ENCODE assay signal across 17 cellular contexts in the genomic region with DNA sequence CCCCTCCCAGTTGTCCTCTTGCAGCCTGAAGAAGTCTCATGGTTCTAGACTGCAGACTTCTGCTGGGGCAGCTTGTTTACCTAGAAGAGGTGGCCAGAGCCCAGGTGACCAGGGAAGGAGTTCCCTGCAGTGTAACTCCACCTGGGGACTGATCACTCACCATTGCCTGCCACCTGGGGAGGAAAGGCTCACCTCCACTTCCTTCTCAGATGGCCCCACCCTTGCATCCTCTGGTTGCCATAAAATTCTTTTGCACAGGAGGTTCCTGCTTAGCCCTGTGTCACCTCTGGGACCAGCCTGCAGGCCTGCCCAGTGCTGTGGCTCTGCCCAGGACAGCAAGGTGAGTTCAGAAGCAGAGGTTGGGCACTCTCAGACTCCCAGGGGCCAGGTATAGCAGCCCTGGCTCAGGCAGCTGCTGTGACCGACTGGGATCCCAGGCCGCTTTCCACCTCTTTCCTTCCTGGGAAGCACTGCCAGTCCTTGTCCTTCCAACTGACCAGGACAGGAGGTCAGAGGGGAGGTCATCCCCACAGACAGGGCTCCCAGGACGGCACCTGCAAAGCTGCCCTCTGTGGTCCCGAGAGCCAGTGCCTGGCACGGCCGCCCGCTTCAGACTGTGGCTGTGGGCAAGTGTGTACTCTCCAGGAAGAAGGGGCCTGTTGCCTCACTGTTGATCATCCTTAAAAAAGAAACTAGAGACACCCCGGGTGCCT.
DNase-seq lines count a peak whose midpoint lies in the region; ATAC-seq and TF ChIP-seq lines count a peak whose summit lies in the region.
"Had no signal": no experiment of that assay in that cellular context is flagged by ENCODE, and none has a peak within 500 bp of the region (broad histone marks: within the 10 kb centered on the region; RNA-seq: fewer than 3 reads in every experiment).

No MANE protein-coding gene starts in this region.

- no peaks in the 10 kb centered on the region for H3K27me3 ChIP-seq in upper lobe of right lung

- H3K27ac ChIP-seq in epithelial cell of prostate (no peak overlapping the region), upper lobe of right lung (no peak overlapping the region)
- H3K27ac ChIP-seq: GM23248 had no signal

- H3K4me3 ChIP-seq in upper lobe of right lung: no peak overlapping the region
- H3K4me3 ChIP-seq: GM12878, GM23248, K562 had no signal

- H3K9me3 ChIP-seq in upper lobe of right lung: no peaks in the 10 kb centered on the region

- peak; percentile 37 for DNase-seq in activated CD8-positive, alpha-beta memory T cell treated with anti-CD3 and anti-CD28 coated beads for 24 hours
- no peak for DNase-seq in activated CD8-positive, alpha-beta memory T cell treated with anti-CD3 and anti-CD28 coated beads, Interleukin-2, amount 10 ng/mL, durations not matched to agents 7 days and 5 days
- peak; percentile 6 for DNase-seq in epithelial cell of prostate (ENCODE audit: low read depth, low spot score)
- DNase-seq in osteocyte (ENCODE audit: extremely low spot score, unreplicated experiment): peak; percentile 76
- DNase-seq in upper lobe of right lung: peak; percentile 57
- no peak for DNase-seq in GM13976 (ENCODE audit: low spot score)
- DNase-seq: COR-L47, DMS53, GM23248, NCI-H1436 treated with DMSO at 0.1 percent for 48 hours, NCI-H2081, NCI-H510A treated with DMSO at 0.1 percent for 48 hours had no signal

- CTCF ChIA-PET in activated CD8-positive, alpha-beta memory T cell treated with anti-CD3 and anti-CD28 coated beads, Interleukin-2, amount 10 ng/mL, durations not matched to agents 7 days and 5 days (lab: Charles Lee): no interaction called here

- intact Hi-C loops in upper lobe of right lung (cut with DNase I): no loop called here

- H3K27me3 Mint-ChIP-seq in activated CD8-positive, alpha-beta memory T cell treated with anti-CD3 and anti-CD28 coated beads, Interleukin-2, amount 10 ng/mL, durations not matched to agents 7 days and 5 days: peaks cover 6% of the 10 kb centered on the region
- H3K27me3 Mint-ChIP-seq in osteocyte (ENCODE audit: unreplicated experiment): no peaks in the 10 kb centered on the region

- in situ Hi-C loops in GM13976 (cut with MboI; ENCODE audit: low sequenced_read_pairs, unreplicated experiment): no loop called here

- ATAC-seq in activated CD8-positive, alpha-beta memory T cell treated with anti-CD3 and anti-CD28 coated beads, Interleukin-2, amount 10 ng/mL, durations not matched to agents 7 days and 5 days: no peak
- ATAC-seq in upper lobe of right lung (peak; percentile 26), GM19328 (IDR thresholded peaks at IDR 0.05; ENCODE audit: unreplicated experiment) (no peak), HG03432 (IDR thresholded peaks at IDR 0.05; ENCODE audit: unreplicated experiment) (no peak)
- ATAC-seq: GM12878, K562 had no signal

- H3K9me3 Mint-ChIP-seq in activated CD8-positive, alpha-beta memory T cell treated with anti-CD3 and anti-CD28 coated beads, Interleukin-2, amount 10 ng/mL, durations not matched to agents 7 days and 5 days (ENCODE audit: low read depth): peaks cover 2% of the 10 kb centered on the region
- H3K9me3 Mint-ChIP-seq in osteocyte (ENCODE audit: unreplicated experiment): peaks cover 17% of the 10 kb centered on the region

- TF ChIP-seq CTCF in osteocyte (IDR thresholded peaks at IDR 0.05) (no peak), upper lobe of right lung (IDR thresholded peaks at IDR 0.05) (no peak), GM13976 (IDR thresholded peaks at IDR 0.05; ENCODE audit: borderline replicate concordance, control extremely low read depth, extremely low read depth, insufficient read depth, missing control alignments) (no peak)

- no peaks in the 10 kb centered on the region for H3K4me1 Mint-ChIP-seq in activated CD8-positive, alpha-beta memory T cell treated with anti-CD3 and anti-CD28 coated beads, Interleukin-2, amount 10 ng/mL, durations not matched to agents 7 days and 5 days
- no peaks in the 10 kb centered on the region for H3K4me1 Mint-ChIP-seq in osteocyte (ENCODE audit: unreplicated experiment)
- H3K4me1 Mint-ChIP-seq: CD14-positive monocyte had no signal

- no peak overlapping the region for H3K4me3 Mint-ChIP-seq in activated CD8-positive, alpha-beta memory T cell treated with anti-CD3 and anti-CD28 coated beads, Interleukin-2, amount 10 ng/mL, durations not matched to agents 7 days and 5 days
- H3K4me3 Mint-ChIP-seq in osteocyte (ENCODE audit: unreplicated experiment): no peak overlapping the region
- H3K4me3 Mint-ChIP-seq: CD14-positive monocyte had no signal

- H3K36me3 Mint-ChIP-seq in activated CD8-positive, alpha-beta memory T cell treated with anti-CD3 and anti-CD28 coated beads, Interleukin-2, amount 10 ng/mL, durations not matched to agents 7 days and 5 days: no peaks in the 10 kb centered on the region
- H3K36me3 Mint-ChIP-seq in osteocyte (ENCODE audit: unreplicated experiment): no peaks in the 10 kb centered on the region
- H3K36me3 Mint-ChIP-seq: CD14-positive monocyte had no signal

- H3K36me3 ChIP-seq in upper lobe of right lung: no peaks in the 10 kb centered on the region

- no peaks in the 10 kb centered on the region for H3K4me1 ChIP-seq in upper lobe of right lung

- H3K27ac Mint-ChIP-seq in activated CD8-positive, alpha-beta memory T cell treated with anti-CD3 and anti-CD28 coated beads, Interleukin-2, amount 10 ng/mL, durations not matched to agents 7 days and 5 days: no peak overlapping the region
- H3K27ac Mint-ChIP-seq in osteocyte (ENCODE audit: unreplicated experiment): no peak overlapping the region
- H3K27ac Mint-ChIP-seq: CD14-positive monocyte had no signal

Comparison
In these comparisons a context has a peak if more than half of its experiments do, and no peak if none do; other contexts are left out.
1. DNase-seq: peak in activated CD8-positive, alpha-beta memory T cell treated with anti-CD3 and anti-CD28 coated beads for 24 hours (single experiment), epithelial cell of prostate (single experiment), osteocyte (single experiment) and upper lobe of right lung (single experiment); none in activated CD8-positive, alpha-beta memory T cell treated with anti-CD3 and anti-CD28 coated beads, Interleukin-2, amount 10 ng/mL, durations not matched to agents 7 days and 5 days (single experiment) and GM13976 (single experiment).